20 cellular contexts compared by ENCODE assay signal in the genomic region with DNA sequence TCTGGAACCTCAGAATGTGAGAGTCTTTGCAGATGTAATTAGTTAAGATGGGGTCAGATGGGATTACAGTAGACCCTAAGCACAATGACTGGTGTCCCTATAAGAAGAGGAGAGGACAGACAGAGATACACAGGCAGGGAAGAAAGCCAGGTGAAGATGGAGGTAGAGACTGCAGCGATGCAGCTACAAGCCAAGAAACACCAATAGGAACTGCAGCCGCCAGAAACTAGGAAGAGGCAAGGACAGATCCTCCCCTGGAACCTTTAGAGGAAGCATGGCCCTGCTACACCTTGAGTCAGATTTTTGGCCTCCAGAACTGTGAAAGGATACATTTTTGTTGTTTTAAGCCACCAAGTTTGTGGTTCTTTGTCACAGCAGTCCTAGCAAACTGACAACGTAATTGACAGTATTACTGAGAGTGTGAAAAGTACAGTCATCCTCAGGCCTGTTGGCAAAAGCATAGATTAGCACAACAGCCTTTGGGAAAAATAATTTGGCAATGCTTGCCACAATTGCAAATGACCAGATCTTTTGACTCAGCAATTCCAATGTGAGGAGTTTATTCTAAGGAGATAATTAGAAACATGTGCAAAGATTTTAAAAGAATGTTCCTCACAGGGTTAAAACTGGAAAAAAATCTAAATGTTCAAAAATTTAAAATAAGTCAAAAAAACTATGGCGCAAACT.
DNase-seq lines count a peak whose midpoint lies in the region; FAIRE-seq and TF ChIP-seq lines count a peak whose summit lies in the region.
"Had no signal": no experiment of that assay in that cellular context is flagged by ENCODE, and none has a peak within 500 bp of the region (broad histone marks: within the 10 kb centered on the region; RNA-seq: fewer than 3 reads in every experiment).

No MANE protein-coding gene starts in this region.

- H4K20me1 ChIP-seq in GM23248 (ENCODE audit: insufficient read depth) (no peaks in the 10 kb centered on the region), fibroblast of lung (ENCODE audit: control insufficient read depth, extremely low read depth, insufficient read depth, low read length) (no peaks in the 10 kb centered on the region)

- no peak overlapping the region for H3K27ac ChIP-seq in GM23248
- no peak overlapping the region for H3K27ac ChIP-seq in fibroblast of lung (ENCODE audit: insufficient read depth, low read length)
- no peak overlapping the region for H3K27ac ChIP-seq in sigmoid colon

- no peak overlapping the region for H3K4me3 Mint-ChIP-seq in T-helper 2 cell treated with Interferon-gamma antibody and Interleukin-4, amounts not matched to agents 5 μg/mL and 100 μg/mL, for 36 hours
- H3K4me3 Mint-ChIP-seq: B cell; CD4-positive, alpha-beta T cell had no signal

- no peaks in the 10 kb centered on the region for H3K27me3 Mint-ChIP-seq in T-helper 2 cell treated with Interferon-gamma antibody and Interleukin-4, amounts not matched to agents 5 μg/mL and 100 μg/mL, for 36 hours (ENCODE audit: low read depth)

- TF ChIP-seq EP300 in sigmoid colon (IDR thresholded peaks at IDR 0.05) = no peak

- no peaks in the 10 kb centered on the region for H3K79me2 ChIP-seq in GM23248 (ENCODE audit: insufficient read depth)
- no peaks in the 10 kb centered on the region for H3K79me2 ChIP-seq in fibroblast of lung (ENCODE audit: control insufficient read depth, insufficient read depth, low read length)

- DNase-seq in AG08395 (ENCODE audit: low spot score) = peak; percentile 43
- peak; percentile 83 for DNase-seq in GM23248
- peak; percentile 43 for DNase-seq in astrocyte of the cerebellum (ENCODE audit: low read depth)
- peak; percentile 34 to 37 for DNase-seq in fibroblast of lung (ENCODE audit: low read depth in 2 of 2)
- DNase-seq in T-helper 2 cell treated with Interferon-gamma antibody and Interleukin-4, amounts not matched to agents 5 μg/mL and 100 μg/mL, for 36 hours (ENCODE audit: low spot score) = no peak
- DNase-seq in sigmoid colon = no peak
- DNase-seq in GM12891 (ENCODE audit: insufficient read length, low spot score) = no peak
- no peak for DNase-seq in germinal center (ENCODE audit: low spot score)
- DNase-seq: Calu3; CD4-positive, alpha-beta T cell; GDM1; NCI-H1048; NCI-H146; NCI-H345; NCI-H526 treated with DMSO at 0.1 percent for 48 hours; PC-3 had no signal

- no peaks in the 10 kb centered on the region for H3K36me3 Mint-ChIP-seq in T-helper 2 cell treated with Interferon-gamma antibody and Interleukin-4, amounts not matched to agents 5 μg/mL and 100 μg/mL, for 36 hours (ENCODE audit: low read depth)

- H3K9me3 ChIP-seq in GM23248 (ENCODE audit: low read depth) = no peaks in the 10 kb centered on the region
- H3K9me3 ChIP-seq in fibroblast of lung (ENCODE audit: control insufficient read depth, insufficient read depth, low read depth, low read length) = no peaks in the 10 kb centered on the region
- no peaks in the 10 kb centered on the region for H3K9me3 ChIP-seq in sigmoid colon
- H3K9me3 ChIP-seq: HAP-1 had no signal

- TF ChIP-seq POLR2A in sigmoid colon (IDR thresholded peaks at IDR 0.05) = no peak
- no peak for TF ChIP-seq POLR2A in GM12891 (IDR thresholded peaks at IDR 0.05; ENCODE audit: low read depth, low read length)

- no peak overlapping the region for H3K27ac Mint-ChIP-seq in T-helper 2 cell treated with Interferon-gamma antibody and Interleukin-4, amounts not matched to agents 5 μg/mL and 100 μg/mL, for 36 hours
- H3K27ac Mint-ChIP-seq: B cell; CD4-positive, alpha-beta T cell had no signal

- in situ Hi-C loops in GM23248 (cut with MboI) (no loop called here), astrocyte of the cerebellum (cut with HindIII; ENCODE audit: low sequenced_read_pairs) (no loop called here)

- FAIRE-seq in GM12891 (lab: Jason Lieb, UNC) = no peak
- FAIRE-seq: A204.1, K562 had no signal

- peaks cover 2% of the 10 kb centered on the region for H3K9me3 Mint-ChIP-seq in T-helper 2 cell treated with Interferon-gamma antibody and Interleukin-4, amounts not matched to agents 5 μg/mL and 100 μg/mL, for 36 hours

- H3K4me3 ChIP-seq in GM23248 (no peak overlapping the region), astrocyte of the cerebellum (ENCODE audit: low read depth, low read length) (no peak overlapping the region), fibroblast of lung (replicated peaks in 1 of 4; ENCODE audit: control extremely low read depth in 1 of 4, insufficient read depth in 1 of 4, low read depth in 3 of 4, low read length in 4 of 4) (no peak overlapping the region), sigmoid colon (no peak overlapping the region)
- H3K4me3 ChIP-seq: HAP-1, K562 had no signal

- H3K4me2 ChIP-seq in GM23248 (ENCODE audit: unreplicated experiment) (no peak overlapping the region), fibroblast of lung (ENCODE audit: extremely low read depth, insufficient read depth, low read length) (no peak overlapping the region)

- no peaks in the 10 kb centered on the region for H3K4me1 Mint-ChIP-seq in T-helper 2 cell treated with Interferon-gamma antibody and Interleukin-4, amounts not matched to agents 5 μg/mL and 100 μg/mL, for 36 hours (ENCODE audit: low read depth)
- H3K4me1 Mint-ChIP-seq: B cell had no signal

- intact Hi-C loops in sigmoid colon (cut with DNase I) = no loop called here

- H3F3A ChIP-seq in GM23248 (ENCODE audit: insufficient read depth) = peaks cover 20% of the 10 kb centered on the region

- TF ChIP-seq CTCF in astrocyte of the cerebellum (IDR thresholded peaks at IDR 0.05; ENCODE audit: low read depth, low read length, missing control alignments) (no peak), fibroblast of lung (conservative IDR thresholded peaks at IDR 0.05 in 1 of 2, IDR thresholded peaks at IDR 0.05 in 1 of 2; ENCODE audit: low read depth in 1 of 2, low read length in 2 of 2) (no peak), sigmoid colon (IDR thresholded peaks at IDR 0.05) (no peak)

- H3K36me3 ChIP-seq in GM23248 (ENCODE audit: low read depth) (no peaks in the 10 kb centered on the region), fibroblast of lung (ENCODE audit: control insufficient read depth, insufficient read depth, low read length) (no peaks in the 10 kb centered on the region), sigmoid colon (no peaks in the 10 kb centered on the region)
- H3K36me3 ChIP-seq: HAP-1 had no signal

- no peaks in the 10 kb centered on the region for H3K9me2 ChIP-seq in GM23248 (ENCODE audit: insufficient read depth)

- 42 to 49% methylated on average over 4 of the region's 4 CpGs for WGBS in GM23248 (ENCODE audit: low coverage in 1 of 2, low lambda C conversion rate in 2 of 2, missing lambda C conversion rate in 2 of 2), 2 experiments
- 69 to 83% methylated on average over 4 of the region's 4 CpGs for WGBS in sigmoid colon, 2 donors

- H3K4me1 ChIP-seq in GM23248 (ENCODE audit: insufficient read depth) (peaks cover 4% of the 10 kb centered on the region), fibroblast of lung (ENCODE audit: control insufficient read depth, extremely low read depth, insufficient read depth, low read length) (no peaks in the 10 kb centered on the region), sigmoid colon (peaks cover 0 to 9% (median 8%) of the 10 kb centered on the region in 4 donors)
- H3K4me1 ChIP-seq: HAP-1 had no signal

- H2AFZ ChIP-seq in GM23248 = no peak overlapping the region
- H2AFZ ChIP-seq in fibroblast of lung (ENCODE audit: low read length) = no peak overlapping the region

- H3K9ac ChIP-seq in GM23248 (no peak overlapping the region), fibroblast of lung (ENCODE audit: insufficient read depth, low read length) (no peak overlapping the region)

- H3K27me3 ChIP-seq in GM23248 (replicated peaks; ENCODE audit: insufficient read depth) = no peaks in the 10 kb centered on the region
- H3K27me3 ChIP-seq in fibroblast of lung (ENCODE audit: control insufficient read depth, insufficient read depth, low read length) = no peaks in the 10 kb centered on the region
- no peaks in the 10 kb centered on the region for H3K27me3 ChIP-seq in sigmoid colon

TF ChIP-seq in GM12891, 5 proteins besides CTCF, POLR2A, EP300 and RAD21:
- TF ChIP-seq PAX5 (IDR thresholded peaks at IDR 0.05; ENCODE audit: insufficient read depth, low read length, severe bottlenecking) (no peak), POLR2AphosphoS5 (IDR thresholded peaks at IDR 0.05; ENCODE audit: low read depth, low read length) (no peak), TAF1 (IDR thresholded peaks at IDR 0.05; ENCODE audit: low read depth, low read length) (no peak), POU2F2 (IDR thresholded peaks at IDR 0.05; ENCODE audit: low read depth, low read length) (no peak), SPI1 (IDR thresholded peaks at IDR 0.05; ENCODE audit: low read depth, low read length) (no peak)

Comparison
In these comparisons a context has a peak if more than half of its experiments do, and no peak if none do; other contexts are left out.
1. DNase-seq: peak in AG08395 (single experiment), GM23248 (single experiment), astrocyte of the cerebellum (single experiment) and fibroblast of lung (2 of 2); none in T-helper 2 cell treated with Interferon-gamma antibody and Interleukin-4, amounts not matched to agents 5 μg/mL and 100 μg/mL, for 36 hours (single experiment), sigmoid colon (single experiment), GM12891 (single experiment) and germinal center (single experiment).